In the genomic region with DNA sequence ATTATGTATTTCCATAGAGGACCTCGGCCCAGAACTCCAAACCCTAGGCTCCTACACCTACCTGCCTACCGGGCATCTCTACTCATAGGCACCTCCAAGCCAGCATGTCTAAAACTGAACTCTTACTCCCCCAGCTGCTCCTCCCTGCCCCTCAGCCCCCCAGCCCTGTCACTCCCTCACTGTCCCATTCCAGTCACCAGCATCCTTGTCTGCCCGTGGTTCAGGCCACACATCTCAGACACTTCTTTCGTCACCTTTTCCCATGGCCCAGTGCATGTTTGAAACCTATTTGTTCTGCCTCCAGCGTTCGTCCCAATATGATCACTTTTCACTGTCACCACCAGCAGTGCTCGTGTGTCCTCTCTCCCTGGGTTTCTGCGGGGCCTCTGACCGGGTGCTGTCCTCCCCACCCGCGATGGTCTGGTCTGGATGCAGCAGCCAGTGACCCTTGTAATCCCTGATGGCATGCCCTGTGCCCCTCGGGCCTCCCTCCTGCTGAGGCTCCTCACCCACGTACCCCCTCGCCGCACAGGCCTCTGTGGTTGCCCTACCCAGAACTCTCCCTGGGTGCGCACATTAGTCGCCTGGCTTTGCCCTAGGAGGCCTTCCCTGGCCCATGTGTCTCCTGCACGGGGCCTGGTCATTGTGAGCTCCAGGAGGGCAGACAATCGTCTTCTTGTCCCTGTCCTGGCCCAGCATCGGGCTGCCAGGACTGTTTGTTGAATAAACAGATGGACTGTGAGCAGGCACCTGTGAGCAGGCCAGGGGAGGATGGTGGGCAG, we compare ENCODE assay signal across 1 cellular context.
A peak's percentile ranks its signal among the peaks of the same experiment; 100 is the strongest.
TF ChIP-seq lines count a peak whose summit lies in the region.

No MANE protein-coding gene starts in this region.

TF ChIP-seq in HepG2, 621 proteins besides CTCF, POLR2A, EP300 and RAD21 (continued from another document):
- TF ChIP-seq GLMP (CRISPR knock-in tag; IDR thresholded peaks at IDR 0.05; ENCODE audit: borderline replicate concordance) (no peak), BRCA1 (CRISPR knock-in tag; IDR thresholded peaks at IDR 0.05) (no peak), ZBTB38 (CRISPR knock-in tag; IDR thresholded peaks at IDR 0.05) (no peak), GATAD1 (CRISPR knock-in tag; IDR thresholded peaks at IDR 0.05) (no peak), ZFP36L2 (CRISPR knock-in tag; IDR thresholded peaks at IDR 0.05) (no peak), ZNF570 (CRISPR knock-in tag; IDR thresholded peaks at IDR 0.05; ENCODE audit: borderline replicate concordance) (no peak), FOXO4 (CRISPR knock-in tag; conservative IDR thresholded peaks at IDR 0.05) (0 out of 2 replicates have a peak, but pooled peaks have one; percentile 43), ZFX (CRISPR knock-in tag; IDR thresholded peaks at IDR 0.05; ENCODE audit: low read depth) (peak; percentile 47; the same call in 1 of the 2 replicates), HNRNPL (IDR thresholded peaks at IDR 0.05; ENCODE audit: low read depth, low read length) (peak; percentile 93), RBM22 (optimal IDR thresholded peaks at IDR 0.05; ENCODE audit: low read length) (no peak), ATF6 (CRISPR knock-in tag; conservative IDR thresholded peaks at IDR 0.05) (no peak), ZSCAN21 (CRISPR knock-in tag; IDR thresholded peaks at IDR 0.05; ENCODE audit: borderline replicate concordance) (no peak), SIX4 (CRISPR knock-in tag; IDR thresholded peaks at IDR 0.05) (no peak), BHLHE40 (IDR thresholded peaks at IDR 0.05; ENCODE audit: low read length) (no peak), ZNF780A (CRISPR knock-in tag; IDR thresholded peaks at IDR 0.05) (no peak), ASH2L (IDR thresholded peaks at IDR 0.05; ENCODE audit: insufficient read length, low read depth, low read length) (peak; percentile 26), ZNF484 (CRISPR knock-in tag; IDR thresholded peaks at IDR 0.05; ENCODE audit: borderline replicate concordance, low read depth) (no peak), IRX3 (CRISPR knock-in tag; IDR thresholded peaks at IDR 0.05; ENCODE audit: borderline replicate concordance, low read depth) (no peak), SSRP1 (CRISPR knock-in tag; IDR thresholded peaks at IDR 0.05) (no peak), ZSCAN29 (CRISPR knock-in tag; conservative IDR thresholded peaks at IDR 0.05) (no peak), NFYB (CRISPR knock-in tag; IDR thresholded peaks at IDR 0.05) (no peak), ZMYM4 (CRISPR knock-in tag; IDR thresholded peaks at IDR 0.05) (0 out of 2 replicates have a peak, but pooled peaks have one; percentile 32), ETV6 (CRISPR knock-in tag; conservative IDR thresholded peaks at IDR 0.05) (no peak), ZNF280B (CRISPR knock-in tag; IDR thresholded peaks at IDR 0.05; ENCODE audit: borderline replicate concordance) (peak; percentile 22; the same call in 1 of the 2 replicates), MBD4 (IDR thresholded peaks at IDR 0.05; ENCODE audit: borderline replicate concordance, low read length) (no peak), CEBPB (IDR thresholded peaks at IDR 0.05; ENCODE audit: borderline replicate concordance, low read depth, low read length) (no peak), ZNF747 (CRISPR knock-in tag; IDR thresholded peaks at IDR 0.05; ENCODE audit: borderline replicate concordance) (no peak), ARID4A (CRISPR knock-in tag; IDR thresholded peaks at IDR 0.05; ENCODE audit: borderline replicate concordance) (peak; percentile 30; the same call in 1 of the 2 replicates), NCOA1 (CRISPR knock-in tag; IDR thresholded peaks at IDR 0.05) (no peak), ZFY (CRISPR knock-in tag; IDR thresholded peaks at IDR 0.05) (peak; percentile 44; the same call in 1 of the 2 replicates), GABPB1 (CRISPR knock-in tag; IDR thresholded peaks at IDR 0.05) (no peak), ZNF205 (CRISPR knock-in tag; IDR thresholded peaks at IDR 0.05) (no peak), MLX (CRISPR knock-in tag; IDR thresholded peaks at IDR 0.05) (no peak), RBAK (CRISPR knock-in tag; IDR thresholded peaks at IDR 0.05) (no peak), HOXA3 (CRISPR knock-in tag; IDR thresholded peaks at IDR 0.05) (no peak), ZNF652 (CRISPR knock-in tag; IDR thresholded peaks at IDR 0.05; ENCODE audit: borderline replicate concordance, low read depth) (no peak), ZNF136 (CRISPR knock-in tag; IDR thresholded peaks at IDR 0.05; ENCODE audit: low read depth) (no peak), SP5 (CRISPR knock-in tag; IDR thresholded peaks at IDR 0.05; ENCODE audit: borderline replicate concordance, low read depth) (no peak)
- TF ChIP-seq, protein P1, sequence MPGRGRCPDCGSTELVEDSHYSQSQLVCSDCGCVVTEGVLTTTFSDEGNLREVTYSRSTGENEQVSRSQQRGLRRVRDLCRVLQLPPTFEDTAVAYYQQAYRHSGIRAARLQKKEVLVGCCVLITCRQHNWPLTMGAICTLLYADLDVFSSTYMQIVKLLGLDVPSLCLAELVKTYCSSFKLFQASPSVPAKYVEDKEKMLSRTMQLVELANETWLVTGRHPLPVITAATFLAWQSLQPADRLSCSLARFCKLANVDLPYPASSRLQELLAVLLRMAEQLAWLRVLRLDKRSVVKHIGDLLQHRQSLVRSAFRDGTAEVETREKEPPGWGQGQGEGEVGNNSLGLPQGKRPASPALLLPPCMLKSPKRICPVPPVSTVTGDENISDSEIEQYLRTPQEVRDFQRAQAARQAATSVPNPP (CRISPR knock-in tag; IDR thresholded peaks at IDR 0.05) = no peak
